Comparison of ENCODE assay signal across 12 cellular contexts in the genomic region with DNA sequence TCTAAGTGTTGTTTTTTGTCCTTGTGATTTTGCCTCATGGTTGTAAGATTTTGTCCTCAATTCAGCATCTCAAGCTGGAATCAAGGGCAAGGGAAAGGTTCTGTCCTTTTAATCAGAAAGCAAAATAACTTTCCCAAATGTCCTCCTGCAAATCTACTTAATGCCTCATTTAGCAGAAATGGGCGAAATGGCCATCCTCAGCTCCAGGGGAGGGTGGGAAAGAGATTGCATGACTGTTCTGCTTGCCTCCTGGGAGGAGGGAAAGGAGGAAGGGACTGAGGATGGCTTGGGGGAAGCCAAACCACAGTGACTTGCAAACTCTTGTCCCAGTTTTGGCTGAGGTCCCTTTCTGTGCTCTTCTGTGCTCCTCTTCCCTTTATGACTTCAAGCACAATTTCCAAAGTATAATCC. TPM values are rescaled to one million over a fixed set of nuclear protein-coding genes. Genes with fewer than 3 reads are reported as not detected.
DNase-seq lines count a peak whose midpoint lies in the region; ATAC-seq, FAIRE-seq and TF ChIP-seq lines count a peak whose summit lies in the region.
"Had no signal": no experiment of that assay in that cellular context is flagged by ENCODE, and none has a peak within 500 bp of the region (broad histone marks: within the 10 kb centered on the region; RNA-seq: fewer than 3 reads in every experiment).

No MANE protein-coding gene starts in this region.

- H3K9me3 Mint-ChIP-seq in activated naive CD8-positive, alpha-beta T cell (ENCODE audit: low read depth): peaks cover 4% of the 10 kb centered on the region
- H3K9me3 Mint-ChIP-seq: central memory CD8-positive, alpha-beta T cell had no signal

- DNase-seq in AML-193 (lab: John Stamatoyannopoulos, UW) (peak; percentile 91 to 94), HT1080 (ENCODE audit: low read depth) (peak; percentile 15), left lung (peak in 1 of 2 donors; percentile 46), frontal cortex (ENCODE audit: low spot score in 2 of 2) (no peak), NCI-H526 (lab: John Stamatoyannopoulos, UW) (no peak), activated gamma-delta T cell (lab: John Stamatoyannopoulos, UW) (no peak)
- DNase-seq: activated CD4-positive, alpha-beta T cell treated with anti-CD3 and anti-CD28 coated beads for 48 hours; activated effector memory CD4-positive, alpha-beta T cell treated with anti-CD3 and anti-CD28 coated beads, Interleukin-2, amount 50 U/mL, for 16 hours had no signal

- H3K4me1 Mint-ChIP-seq in activated naive CD8-positive, alpha-beta T cell (ENCODE audit: low read depth): peaks cover 48% of the 10 kb centered on the region

- no peak overlapping the region for H3K4me3 Mint-ChIP-seq in activated naive CD8-positive, alpha-beta T cell
- H3K4me3 Mint-ChIP-seq: central memory CD8-positive, alpha-beta T cell had no signal

- peaks cover 8% of the 10 kb centered on the region for H3K36me3 Mint-ChIP-seq in activated naive CD8-positive, alpha-beta T cell

- no peaks in the 10 kb centered on the region for H3K36me3 ChIP-seq in left lung

- H3K27ac Mint-ChIP-seq in activated naive CD8-positive, alpha-beta T cell: peak overlapping the region; percentile 22

- H3K27me3 Mint-ChIP-seq in activated naive CD8-positive, alpha-beta T cell: no peaks in the 10 kb centered on the region

- intact Hi-C loops in left lung (cut with DNase I): no loop called here

- H3K27ac ChIP-seq in left lung: peak overlapping the region in 1 of 2 donors; percentile 53
- H3K27ac ChIP-seq: epithelial cell of prostate had no signal

- no peak overlapping the region for H3K4me3 ChIP-seq in left lung

- peaks cover 0 to 29% of the 10 kb centered on the region in 2 donors for H3K4me1 ChIP-seq in left lung

- H3K27me3 ChIP-seq in left lung: peaks cover 0 to 3% of the 10 kb centered on the region in 2 donors

- peaks cover 0 to 4% of the 10 kb centered on the region in 2 donors for H3K9me3 ChIP-seq in left lung

- TF ChIP-seq CTCF in left lung (IDR thresholded peaks at IDR 0.05): no peak

- ATAC-seq in left lung (peak; percentile 71), GM21515 (IDR thresholded peaks at IDR 0.05; ENCODE audit: unreplicated experiment) (no peak)

- no peak for FAIRE-seq in frontal cortex (lab: Jason Lieb, UNC)

RNA-seq across cellular contexts. Expression of a gene that starts 43.4 kb away (rescaled TPM):
- 2.0 and 2.2 TPM in 2 replicates for total RNA-seq in HT1080 (2014; rRNA removed; shearing (Covaris generic))
- polyA plus RNA-seq in HT1080 (2015; cell fraction: cytosol; rRNA removed): 3.7 and 4.3 TPM in 2 replicates
- polyA plus RNA-seq in HT1080 (2015; cell fraction: nucleus; rRNA removed): 21.2 and 21.3 TPM in 2 replicates
- 100 to 1,000 TPM in 1 of 2 donors, 10 to 100 TPM in 1; 22.6 to 102 TPM for total RNA-seq in left lung
- total RNA-seq in frontal cortex: 1.6 TPM

Comparison
In these comparisons a context has a peak if more than half of its experiments do, and no peak if none do; other contexts are left out.
1. DNase-seq: peak in AML-193 (2 of 2) and HT1080 (single experiment); none in frontal cortex (0 of 2), NCI-H526 (0 of 2) and activated gamma-delta T cell (single experiment).